11 cellular contexts compared by ENCODE assay signal in genomic region chr13:108667205-108667604, GRCh38. TPM values are rescaled to one million over a fixed set of nuclear protein-coding genes. Genes with fewer than 3 reads are reported as not detected.
"Had no signal": no experiment of that assay in that cellular context is flagged by ENCODE, and none has a peak within 500 bp of the region (broad histone marks: within the 10 kb centered on the region; RNA-seq: fewer than 3 reads in every experiment).

No MANE protein-coding gene starts in this region.

- H3K27me3 Mint-ChIP-seq: IgD-negative memory B cell had no signal

- FAIRE-seq: HepG2, HTR-8/SVneo, K562 had no signal

- H3K4me1 Mint-ChIP-seq: IgD-negative memory B cell had no signal

- H3K9ac ChIP-seq: KMS-11 had no signal

- H3K4me2 ChIP-seq: KMS-11 had no signal

- H3K4me3 Mint-ChIP-seq: IgD-negative memory B cell had no signal

- H3K27ac Mint-ChIP-seq: IgD-negative memory B cell had no signal

- H3K27ac ChIP-seq: HL-60, KMS-11 had no signal

- H3K4me3 ChIP-seq: K562 had no signal

- ATAC-seq: HepG2, K562 had no signal

- H3K36me3 Mint-ChIP-seq: IgD-negative memory B cell had no signal

- DNase-seq: IMR-90, KBM-7, KG1 had no signal

RNA-seq across cellular contexts. Expression of gene MYO16, which starts 37.8 kb away (rescaled TPM):
- total RNA-seq: HepG2, HT-29, HT1080 had no signal
- polyA plus RNA-seq: HepG2, IgD-negative memory B cell had no signal
